20 cellular contexts compared by ENCODE assay signal in the genomic region with DNA sequence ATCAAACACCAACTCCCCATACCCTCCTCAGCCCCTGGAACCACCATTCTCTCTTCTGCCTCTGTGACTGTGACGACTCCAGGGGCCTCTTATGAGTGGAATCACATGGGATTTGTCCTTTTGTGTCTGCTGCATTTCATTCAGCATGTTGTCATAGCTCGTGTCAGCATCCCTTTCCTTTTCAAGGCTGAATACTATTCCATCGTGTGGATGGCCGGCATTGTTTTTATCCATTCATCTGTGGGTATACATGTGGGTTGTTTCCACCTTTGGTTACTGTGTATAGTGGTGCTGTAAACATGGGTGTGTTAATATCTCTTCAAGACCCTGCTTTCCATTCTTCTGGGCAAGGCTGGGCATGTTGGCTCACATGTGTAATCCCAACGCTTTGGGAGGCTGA. TPM values are rescaled to one million over a fixed set of nuclear protein-coding genes. Genes with fewer than 3 reads are reported as not detected.
A peak's percentile ranks its signal among the peaks of the same experiment; 100 is the strongest.
DNase-seq lines count a peak whose midpoint lies in the region; ATAC-seq and TF ChIP-seq lines count a peak whose summit lies in the region.
"Had no signal": no experiment of that assay in that cellular context is flagged by ENCODE, and none has a peak within 500 bp of the region (broad histone marks: within the 10 kb centered on the region; RNA-seq: fewer than 3 reads in every experiment).

No MANE protein-coding gene starts in this region.

- H3K9me3 ChIP-seq in gastrocnemius medialis: no peaks in the 10 kb centered on the region
- H3K9me3 ChIP-seq: BE2C had no signal

- no peak for TF ChIP-seq POLR2A in gastrocnemius medialis (IDR thresholded peaks at IDR 0.05)

- H3K4me1 ChIP-seq in gastrocnemius medialis: peaks cover 21 to 22% of the 10 kb centered on the region in 2 donors
- H3K4me1 ChIP-seq: BE2C, HAP-1 had no signal

- H3K36me3 ChIP-seq in gastrocnemius medialis: no peaks in the 10 kb centered on the region
- H3K36me3 ChIP-seq: BE2C, HAP-1 had no signal

- peak overlapping the region; percentile 87 to 94 (median 92) for H3K27ac ChIP-seq in gastrocnemius medialis
- H3K27ac ChIP-seq: GM23248 had no signal

- H3K27ac Mint-ChIP-seq in chondrocyte (ENCODE audit: unreplicated experiment): no peak overlapping the region
- H3K27ac Mint-ChIP-seq in stimulated activated naive B cell treated with anti-CD40 and anti-IgM and Interleukin-4, amounts not matched to agents 10 μg/mL and 1 μg/mL and 100 μg/mL, for 72 hours: no peak overlapping the region
- H3K27ac Mint-ChIP-seq: CD4-positive, CD25-positive, alpha-beta regulatory T cell had no signal

- H3K9me3 Mint-ChIP-seq in chondrocyte (ENCODE audit: low read depth): peaks cover 11% of the 10 kb centered on the region
- H3K9me3 Mint-ChIP-seq in stimulated activated naive B cell treated with anti-CD40 and anti-IgM and Interleukin-4, amounts not matched to agents 10 μg/mL and 1 μg/mL and 100 μg/mL, for 72 hours: peaks cover 0 to 8% of the 10 kb centered on the region in 2 donors
- H3K9me3 Mint-ChIP-seq: CD8-positive, alpha-beta memory T cell had no signal

- H3K27me3 Mint-ChIP-seq in chondrocyte (ENCODE audit: low read depth): no peaks in the 10 kb centered on the region
- H3K27me3 Mint-ChIP-seq in stimulated activated naive B cell treated with anti-CD40 and anti-IgM and Interleukin-4, amounts not matched to agents 10 μg/mL and 1 μg/mL and 100 μg/mL, for 72 hours: no peaks in the 10 kb centered on the region
- H3K27me3 Mint-ChIP-seq: CD4-positive, CD25-positive, alpha-beta regulatory T cell had no signal

- in situ Hi-C loops in gastrocnemius medialis (cut with MboI; ENCODE audit: low sequenced_read_pairs in 4 of 4): no loop called here

- no peaks in the 10 kb centered on the region for H3K4me1 Mint-ChIP-seq in chondrocyte (ENCODE audit: low read depth)
- no peaks in the 10 kb centered on the region for H3K4me1 Mint-ChIP-seq in stimulated activated naive B cell treated with anti-CD40 and anti-IgM and Interleukin-4, amounts not matched to agents 10 μg/mL and 1 μg/mL and 100 μg/mL, for 72 hours

- no peaks in the 10 kb centered on the region for H3K27me3 ChIP-seq in gastrocnemius medialis
- H3K27me3 ChIP-seq: BE2C had no signal

- peaks cover 6% of the 10 kb centered on the region for H3K36me3 Mint-ChIP-seq in chondrocyte (ENCODE audit: low read depth)
- H3K36me3 Mint-ChIP-seq in stimulated activated naive B cell treated with anti-CD40 and anti-IgM and Interleukin-4, amounts not matched to agents 10 μg/mL and 1 μg/mL and 100 μg/mL, for 72 hours: peaks cover 18 to 31% of the 10 kb centered on the region in 2 donors

- intact Hi-C loops in gastrocnemius medialis (cut with DNase I; ENCODE audit: low total_unique reads): no loop called here

- TF ChIP-seq CTCF in chondrocyte (IDR thresholded peaks at IDR 0.05) (no peak), gastrocnemius medialis (IDR thresholded peaks at IDR 0.05 in 4 of 5, conservative IDR thresholded peaks at IDR 0.05 in 1 of 5) (no peak)

- no peak overlapping the region for H3K4me3 ChIP-seq in gastrocnemius medialis
- H3K4me3 ChIP-seq: GM12878, GM23248, HAP-1 had no signal

- H3K4me3 Mint-ChIP-seq in chondrocyte (ENCODE audit: unreplicated experiment): no peak overlapping the region
- no peak overlapping the region for H3K4me3 Mint-ChIP-seq in stimulated activated naive B cell treated with anti-CD40 and anti-IgM and Interleukin-4, amounts not matched to agents 10 μg/mL and 1 μg/mL and 100 μg/mL, for 72 hours
- H3K4me3 Mint-ChIP-seq: CD4-positive, CD25-positive, alpha-beta regulatory T cell; CD8-positive, alpha-beta memory T cell had no signal

- DNase-seq in activated effector memory CD4-positive, alpha-beta T cell treated with anti-CD3 and anti-CD28 coated beads, Interleukin-2, amount 50 U/mL, for 16 hours: peak; percentile 27
- no peak for DNase-seq in activated effector memory CD4-positive, alpha-beta T cell treated with Interleukin-2 at 50 U/mL for 16 hours
- DNase-seq in chondrocyte (ENCODE audit: low spot score) (peak; percentile 4), gastrocnemius medialis (no peak)
- no peak for DNase-seq in stimulated activated naive B cell treated with anti-CD40 and anti-IgM and Interleukin-4, amounts not matched to agents 10 μg/mL and 1 μg/mL and 100 μg/mL, for 72 hours
- DNase-seq: BE2C; C1 segment of cervical spinal cord; CD4-positive, CD25-positive, alpha-beta regulatory T cell; CD8-positive, alpha-beta memory T cell; COR-L47; DMS 273 treated with DMSO at 0.1 percent for 48 hours; DMS53; DND-41; EL; GM23248; IMR-90 had no signal

- no peak for ATAC-seq in gastrocnemius medialis
- ATAC-seq in HG03432 (IDR thresholded peaks at IDR 0.05; ENCODE audit: unreplicated experiment): no peak
- no peak for ATAC-seq in stimulated activated naive B cell treated with anti-CD40 and anti-IgM and Interleukin-4, amounts not matched to agents 10 μg/mL and 1 μg/mL and 100 μg/mL, for 72 hours (replicated peaks)
- ATAC-seq in GM21576 (IDR thresholded peaks at IDR 0.05; ENCODE audit: unreplicated experiment): no peak

RNA-seq across cellular contexts. Expression of a gene that starts 17.1 kb away (rescaled TPM):
- total RNA-seq in chondrocyte: 6.3 to 11.4 TPM (median 10.2 TPM) in 3 replicates
- 1,000 to 10,000 TPM in 2 of 4 donors, 100 to 1,000 TPM in 2; 798 to 1,571 (median 1,162) TPM for total RNA-seq in gastrocnemius medialis

RNA-seq across cellular contexts. Expression of a gene that starts 25.2 kb away (rescaled TPM):
- total RNA-seq in chondrocyte (5.2 to 7.7 TPM (median 5.9 TPM) in 3 replicates), gastrocnemius medialis (10 to 100 TPM in 3 of 4 donors, 1 to 10 TPM in 1; 4.9 to 15.7 (median 12.3) TPM)

RNA-seq across cellular contexts. Expression of a gene that starts 41.0 kb away (rescaled TPM):
- total RNA-seq in chondrocyte (1.5 to 2.0 TPM (median 1.8 TPM) in 3 replicates), gastrocnemius medialis (under 1 TPM in 2 of 4 donors, not detected in 2; 0.26 to 0.64 TPM)

RNA-seq across cellular contexts. Expression of a gene that starts 50.7 kb away (rescaled TPM):
- 155 to 196 TPM (median 189 TPM) in 3 replicates for total RNA-seq in chondrocyte
- total RNA-seq in gastrocnemius medialis: 100 to 1,000 TPM; 161 to 230 (median 183) TPM

Comparison
In these comparisons a context has a peak if more than half of its experiments do, and no peak if none do; other contexts are left out.
1. DNase-seq: peak in activated effector memory CD4-positive, alpha-beta T cell treated with anti-CD3 and anti-CD28 coated beads, Interleukin-2, amount 50 U/mL, for 16 hours (single experiment) and chondrocyte (single experiment); none in activated effector memory CD4-positive, alpha-beta T cell treated with Interleukin-2 at 50 U/mL for 16 hours (single experiment), gastrocnemius medialis (0 of 2) and stimulated activated naive B cell treated with anti-CD40 and anti-IgM and Interleukin-4, amounts not matched to agents 10 μg/mL and 1 μg/mL and 100 μg/mL, for 72 hours (single experiment).
2. RNA of a gene that starts 17.1 kb away (total RNA-seq): 798 to 1,571 TPM in gastrocnemius medialis; 6.3 to 11.4 TPM in chondrocyte; every median in the first group is over 10 times any median in the second.